8 cellular contexts compared by ENCODE assay signal in genomic region chr20:63857751-63858392, GRCh38. TPM values are rescaled to one million over a fixed set of nuclear protein-coding genes. Genes with fewer than 3 reads are reported as not detected.
DNase-seq lines count a peak whose midpoint lies in the region; ATAC-seq, FAIRE-seq and TF ChIP-seq lines count a peak whose summit lies in the region.
"Had no signal": no experiment of that assay in that cellular context is flagged by ENCODE, and none has a peak within 500 bp of the region (broad histone marks: within the 10 kb centered on the region; RNA-seq: fewer than 3 reads in every experiment).

No MANE protein-coding gene starts in this region.

- H4K20me1 ChIP-seq in HepG2 (ENCODE audit: insufficient read depth, low read length), result no peaks in the 10 kb centered on the region

- TF ChIP-seq POLR2A in A549 (IDR thresholded peaks at IDR 0.05; ENCODE audit: low read length), result no peak; the same call in 1 of the 2 replicates
- TF ChIP-seq POLR2A in HepG2 (IDR thresholded peaks at IDR 0.05; ENCODE audit: insufficient read depth in 1 of 2, low read depth in 2 of 2, low read length in 2 of 2), result no peak

- H3K36me3 Mint-ChIP-seq in T-helper 17 cell (ENCODE audit: low read depth), result no peaks in the 10 kb centered on the region
- no peaks in the 10 kb centered on the region for H3K36me3 Mint-ChIP-seq in natural killer cell treated with Interleukin-12 subunit alpha and Interleukin-12 subunit beta and Interleukin-15 and Interleukin-18, amount 100 ng/mL, for 72 hours

- no peaks in the 10 kb centered on the region for H3K27me3 Mint-ChIP-seq in T-helper 17 cell
- no peaks in the 10 kb centered on the region for H3K27me3 Mint-ChIP-seq in natural killer cell treated with Interleukin-12 subunit alpha and Interleukin-12 subunit beta and Interleukin-15 and Interleukin-18, amount 100 ng/mL, for 72 hours

- H3K9ac ChIP-seq in HepG2 (ENCODE audit: insufficient read depth, low read depth, low read length), result peak overlapping the region; percentile 60

- no peaks in the 10 kb centered on the region for H3K79me2 ChIP-seq in HepG2 (ENCODE audit: insufficient read depth, low read length)

- CTCF ChIA-PET in A549 (lab: Yijun Ruan, JAX), result interaction anchor here (0.8 to 1.9 kb wide), 2 partner anchors 116 to 151 kb away, joined by 3 to 7 read pairs; no protein-coding TSS in a partner anchor
- CTCF ChIA-PET in HepG2 (lab: Yijun Ruan, JAX; ENCODE audit: low intra/inter-chr PET ratio, low total read pairs), result interaction anchor here (1.3 to 1.4 kb wide), 2 partner anchors 72 to 151 kb away, joined by 4 to 5 read pairs; no protein-coding TSS in a partner anchor

- peaks cover 0 to 2% of the 10 kb centered on the region in 2 experiments; a peak in 1 of 5 replicates for H3K36me3 ChIP-seq in HepG2 (replicated peaks in 1 of 2; ENCODE audit: control insufficient read depth in 1 of 2, insufficient read depth in 2 of 2, low read length in 2 of 2)

- H3K9me3 ChIP-seq in A549 (no peaks in the 10 kb centered on the region), T-helper 17 cell (ENCODE audit: control insufficient read depth, low read length, poor library complexity, severe bottlenecking) (no peaks in the 10 kb centered on the region), HepG2 (ENCODE audit: low read length) (no peaks in the 10 kb centered on the region)

- FAIRE-seq in A549 (lab: Jason Lieb, UNC) (no peak), HepG2 (lab: Jason Lieb, UNC) (peak; percentile 21)

- no peak overlapping the region for H3K4me3 ChIP-seq in A549
- H3K4me3 ChIP-seq in HepG2 (replicated peaks in 1 of 3; ENCODE audit: insufficient read depth in 1 of 3, low read depth in 2 of 3, low read length in 3 of 3), result peak overlapping the region; percentile 42 to 65 (median 46)

- in situ Hi-C loops in HepG2 (cut with HindIII; ENCODE audit: extremely low pct_ligation_motif_present, low pct_unique_long_range_greater_than_20kb), result loop anchor here (5.0 kb wide), 3 partner anchors 36 to 151 kb away; partner anchors contain the start of genes ARFRP1 and ZGPAT

- intact Hi-C loops in HepG2 (cut with micrococcal nuclease; ENCODE audit: unreplicated experiment), result no loop called here

- peaks cover 14% of the 10 kb centered on the region for H3K4me1 Mint-ChIP-seq in T-helper 17 cell
- H3K4me1 Mint-ChIP-seq in natural killer cell treated with Interleukin-12 subunit alpha and Interleukin-12 subunit beta and Interleukin-15 and Interleukin-18, amount 100 ng/mL, for 72 hours (ENCODE audit: low read depth in 2 of 2), result peaks cover 10 to 13% of the 10 kb centered on the region in 2 donors

- H3K4me3 Mint-ChIP-seq in T-helper 17 cell, result peak overlapping the region; percentile 53
- H3K4me3 Mint-ChIP-seq in natural killer cell treated with Interleukin-12 subunit alpha and Interleukin-12 subunit beta and Interleukin-15 and Interleukin-18, amount 100 ng/mL, for 72 hours, result no peak overlapping the region

- H3K9me3 Mint-ChIP-seq in natural killer cell treated with Interleukin-12 subunit alpha and Interleukin-12 subunit beta and Interleukin-15 and Interleukin-18, amount 100 ng/mL, for 72 hours, result no peaks in the 10 kb centered on the region

- no peak for TF ChIP-seq EP300 in A549 (IDR thresholded peaks at IDR 0.05)
- TF ChIP-seq EP300 in HepG2 (IDR thresholded peaks at IDR 0.05; ENCODE audit: low read depth in 2 of 2, low read length in 2 of 2), result no peak
- no peak for TF ChIP-seq EP300 in HepG2 (CRISPR knock-in tag; IDR thresholded peaks at IDR 0.05; ENCODE audit: borderline replicate concordance)

- no peak overlapping the region for H3K4me2 ChIP-seq in A549
- peak overlapping the region; percentile 87 for H3K4me2 ChIP-seq in HepG2 (ENCODE audit: low read depth, low read length)

- no peak for TF ChIP-seq CTCF in A549 (IDR thresholded peaks at IDR 0.05)
- no peak for TF ChIP-seq CTCF in HepG2 (CRISPR knock-in tag; IDR thresholded peaks at IDR 0.05)

- H3K27ac ChIP-seq in A549 (no peak overlapping the region; a peak in 1 of 6 replicates), HepG2 (ENCODE audit: extremely low read length, insufficient read depth, low read length) (peak overlapping the region; percentile 47)

- POLR2A ChIA-PET in A549 (lab: Yijun Ruan, JAX), result interaction anchor here (0.5 to 1.5 kb wide), 2 partner anchors 97 to 117 kb away, joined by 3 read pairs; no protein-coding TSS in a partner anchor
- POLR2A ChIA-PET in HepG2 (lab: Yijun Ruan, JAX), result interaction anchor here (0.7 to 1.8 kb wide), 11 partner anchors 10 to 196 kb away, joined by 3 to 15 read pairs (median 4); partner anchors contain the start of genes PRPF6 and SLC2A4RG

- H3K27ac Mint-ChIP-seq in T-helper 17 cell, result no peak overlapping the region
- H3K27ac Mint-ChIP-seq in natural killer cell treated with Interleukin-12 subunit alpha and Interleukin-12 subunit beta and Interleukin-15 and Interleukin-18, amount 100 ng/mL, for 72 hours, result peak overlapping the region in 1 of 2 donors; percentile 31

- no peak for TF ChIP-seq RAD21 in A549 (conservative IDR thresholded peaks at IDR 0.05 in 1 of 2, IDR thresholded peaks at IDR 0.05 in 1 of 2)
- no peak for TF ChIP-seq RAD21 in HepG2 (CRISPR knock-in tag; IDR thresholded peaks at IDR 0.05)

- no peak for DNase-seq in A549 (ENCODE audit: low read depth in 1 of 2, low spot score in 1 of 2)
- no peak for DNase-seq in T-helper 17 cell
- DNase-seq in HepG2 (ENCODE audit: low spot score), result no peak
- DNase-seq in natural killer cell treated with Interleukin-12 subunit alpha and Interleukin-12 subunit beta and Interleukin-15 and Interleukin-18, amount 100 ng/mL, for 72 hours (ENCODE audit: low spot score), result no peak
- no peak for DNase-seq in NCI-H2227 treated with DMSO at 0.1 percent for 48 hours (lab: John Stamatoyannopoulos, UW)
- DNase-seq: activated CD4-positive, alpha-beta T cell treated with anti-CD3 and anti-CD28 coated beads for 48 hours had no signal

- BruUV-seq in HepG2 (replicated peaks; lab: Mats Ljungman, UMichigan), result no TSS peak

- peaks cover 13% of the 10 kb centered on the region; the same call in 1 of the 3 replicates for H3K4me1 ChIP-seq in A549
- H3K4me1 ChIP-seq in HepG2 (ENCODE audit: insufficient read depth, low read length), result peaks cover 62% of the 10 kb centered on the region

- WGBS in A549 (ENCODE audit: missing lambda C conversion rate), result 80% methylated on average over 8 of the region's 14 CpGs
- 13% methylated on average over 14 of the region's 14 CpGs for WGBS in HepG2 (ENCODE audit: low lambda C conversion rate)

- ATAC-seq in A549, result peak; percentile 5 to 31; a peak in 3 of 6 replicates
- ATAC-seq in T-helper 17 cell, result no peak
- ATAC-seq in HepG2, result peak; percentile 40
- no peak for ATAC-seq in natural killer cell treated with Interleukin-12 subunit alpha and Interleukin-12 subunit beta and Interleukin-15 and Interleukin-18, amount 100 ng/mL, for 72 hours
- no peak for ATAC-seq in HG03025 (IDR thresholded peaks at IDR 0.05; ENCODE audit: low FRiP score, unreplicated experiment)

- peaks cover 3 to 11% of the 10 kb centered on the region in 2 experiments; a peak in 4 of 5 replicates for H3K27me3 ChIP-seq in HepG2 (ENCODE audit: control insufficient read depth in 1 of 2, insufficient read depth in 2 of 2, low read length in 2 of 2)

- no peak overlapping the region for H2AFZ ChIP-seq in HepG2 (ENCODE audit: low read length)

RNA-seq across cellular contexts. Expression of gene ABHD16B, which starts 3.4 kb away (rescaled TPM):
- polyA plus RNA-seq in A549 (2011; rRNA removed) (not detected in 2 replicates), A549 (2017; fragmentation: RNase III; extraction: RNeasy Plus Mini Kit Qiagen cat#74134 plus additional on column Dnase treatment) (not detected in 3 replicates), HepG2 (2011; rRNA removed) (not detected in 2 replicates)
- polyA plus RNA-seq in A549 (2012; cell fraction: cytosol; rRNA removed), result not detected in 2 replicates
- polyA plus RNA-seq in A549 (2012; cell fraction: nucleus; rRNA removed), result not detected in 2 replicates
- not detected in 2 replicates for polyA minus RNA-seq in A549 (2011; rRNA and poly(A)+ RNA removed)
- total RNA-seq in T-helper 17 cell (not detected), HepG2 (2016; rRNA removed; fragmentation: Illumina TruSeq; extraction: Trizol) (not detected in 2 replicates)
- total RNA-seq in HepG2 (2016; cell fraction: cytosol; rRNA removed; fragmentation: Illumina TruSeq; extraction: Trizol; ENCODE audit: low read depth), result not detected in 2 replicates
- not detected in 2 replicates for total RNA-seq in HepG2 (2016; cell fraction: insoluble cytoplasmic fraction; rRNA removed; fragmentation: Illumina TruSeq; extraction: Trizol)
- total RNA-seq in HepG2 (2016; cell fraction: membrane; rRNA removed; fragmentation: Illumina TruSeq; extraction: Trizol), result not detected in 2 replicates
- total RNA-seq in HepG2 (2016; cell fraction: nucleus; rRNA removed; fragmentation: Illumina TruSeq; extraction: Trizol), result not detected in 2 replicates
- not detected in 2 replicates for polyA plus RNA-seq in HepG2 (2011; cell fraction: cytosol; rRNA removed)
- not detected in 2 replicates for polyA plus RNA-seq in HepG2 (2011; cell fraction: nucleus; rRNA removed)
- not detected in 2 replicates for polyA plus RNA-seq in HepG2 (2012)
- not detected in 2 replicates for polyA plus RNA-seq in HepG2 (2016; cell fraction: cytosol; fragmentation: Illumina TruSeq; extraction: Trizol; ENCODE audit: low read depth)
- polyA plus RNA-seq in HepG2 (2016; cell fraction: insoluble cytoplasmic fraction; fragmentation: Illumina TruSeq; extraction: Trizol; ENCODE audit: low read depth), result not detected in 2 replicates
- polyA plus RNA-seq in HepG2 (2016; cell fraction: membrane; fragmentation: Illumina TruSeq; extraction: Trizol; ENCODE audit: low read depth), result not detected in 2 replicates
- polyA plus RNA-seq in HepG2 (2016; cell fraction: nucleus; fragmentation: Illumina TruSeq; extraction: Trizol; ENCODE audit: insufficient read depth, low read depth), result not detected in 2 replicates
- polyA minus RNA-seq in HepG2 (2011; rRNA and poly(A)+ RNA removed; ENCODE audit: low replicate concordance), result not detected in 2 replicates
- not detected in 2 replicates for polyA minus RNA-seq in HepG2 (2011; cell fraction: cytosol; rRNA and poly(A)+ RNA removed)
- polyA minus RNA-seq in HepG2 (2011; cell fraction: nucleus; rRNA and poly(A)+ RNA removed), result not detected in 2 replicates
- total RNA-seq in natural killer cell treated with Interleukin-12 subunit alpha and Interleukin-12 subunit beta and Interleukin-15 and Interleukin-18, amount 100 ng/mL, for 72 hours, result not detected
- polyA plus RNA-seq: neural cell had no signal

RNA-seq across cellular contexts. Expression of gene TPD52L2, which starts 7.2 kb away (rescaled TPM):
- polyA plus RNA-seq in A549 (2011; rRNA removed) (86.3 and 93.9 TPM in 2 replicates), A549 (2017; fragmentation: RNase III; extraction: RNeasy Plus Mini Kit Qiagen cat#74134 plus additional on column Dnase treatment) (94.1 to 102 TPM (median 99.0 TPM) in 3 replicates), HepG2 (2011; rRNA removed) (184 and 198 TPM in 2 replicates)
- polyA plus RNA-seq in A549 (2012; cell fraction: cytosol; rRNA removed), result 110 and 126 TPM in 2 replicates
- 116 and 134 TPM in 2 replicates for polyA plus RNA-seq in A549 (2012; cell fraction: nucleus; rRNA removed)
- polyA minus RNA-seq in A549 (2011; rRNA and poly(A)+ RNA removed), result 44.8 and 56.1 TPM in 2 replicates
- total RNA-seq in T-helper 17 cell (10 to 100 TPM; 26.9 to 29.9 TPM), HepG2 (2016; rRNA removed; fragmentation: Illumina TruSeq; extraction: Trizol) (156 and 187 TPM in 2 replicates)
- total RNA-seq in HepG2 (2016; cell fraction: cytosol; rRNA removed; fragmentation: Illumina TruSeq; extraction: Trizol; ENCODE audit: low read depth), result 17.3 and 18.9 TPM in 2 replicates
- 159 and 183 TPM in 2 replicates for total RNA-seq in HepG2 (2016; cell fraction: insoluble cytoplasmic fraction; rRNA removed; fragmentation: Illumina TruSeq; extraction: Trizol)
- total RNA-seq in HepG2 (2016; cell fraction: membrane; rRNA removed; fragmentation: Illumina TruSeq; extraction: Trizol), result 68.0 and 74.8 TPM in 2 replicates
- 80.6 and 85.7 TPM in 2 replicates for total RNA-seq in HepG2 (2016; cell fraction: nucleus; rRNA removed; fragmentation: Illumina TruSeq; extraction: Trizol)
- polyA plus RNA-seq in HepG2 (2011; cell fraction: cytosol; rRNA removed), result 197 and 204 TPM in 2 replicates
- polyA plus RNA-seq in HepG2 (2011; cell fraction: nucleus; rRNA removed), result 163 and 169 TPM in 2 replicates
- polyA plus RNA-seq in HepG2 (2012), result 96.3 and 115 TPM in 2 replicates
- 18.7 and 19.4 TPM in 2 replicates for polyA plus RNA-seq in HepG2 (2016; cell fraction: cytosol; fragmentation: Illumina TruSeq; extraction: Trizol; ENCODE audit: low read depth)
- 188 and 207 TPM in 2 replicates for polyA plus RNA-seq in HepG2 (2016; cell fraction: insoluble cytoplasmic fraction; fragmentation: Illumina TruSeq; extraction: Trizol; ENCODE audit: low read depth)
- polyA plus RNA-seq in HepG2 (2016; cell fraction: membrane; fragmentation: Illumina TruSeq; extraction: Trizol; ENCODE audit: low read depth), result 59.6 and 59.7 TPM in 2 replicates
- polyA plus RNA-seq in HepG2 (2016; cell fraction: nucleus; fragmentation: Illumina TruSeq; extraction: Trizol; ENCODE audit: insufficient read depth, low read depth), result 162 and 173 TPM in 2 replicates
- 128 and 150 TPM in 2 replicates for polyA minus RNA-seq in HepG2 (2011; rRNA and poly(A)+ RNA removed; ENCODE audit: low replicate concordance)
- polyA minus RNA-seq in HepG2 (2011; cell fraction: cytosol; rRNA and poly(A)+ RNA removed), result 114 and 118 TPM in 2 replicates
- 47.3 and 56.6 TPM in 2 replicates for polyA minus RNA-seq in HepG2 (2011; cell fraction: nucleus; rRNA and poly(A)+ RNA removed)
- total RNA-seq in natural killer cell treated with Interleukin-12 subunit alpha and Interleukin-12 subunit beta and Interleukin-15 and Interleukin-18, amount 100 ng/mL, for 72 hours, result 10 to 100 TPM; 48.8 to 60.0 TPM

RNA-seq across cellular contexts. Expression of gene ZBTB46, which starts 26.8 kb away (rescaled TPM):
- 0.17 and 0.26 TPM in 2 replicates for polyA plus RNA-seq in A549 (2011; rRNA removed)
- polyA plus RNA-seq in A549 (2012; cell fraction: cytosol; rRNA removed), result 0.32 and 0.76 TPM in 2 replicates
- 1.2 and 1.3 TPM in 2 replicates for polyA plus RNA-seq in A549 (2012; cell fraction: nucleus; rRNA removed)
- polyA plus RNA-seq in A549 (2017; fragmentation: RNase III; extraction: RNeasy Plus Mini Kit Qiagen cat#74134 plus additional on column Dnase treatment), result 0.32 to 0.43 TPM (median 0.42 TPM) in 3 replicates
- polyA minus RNA-seq in A549 (2011; rRNA and poly(A)+ RNA removed), result 2.6 and 2.8 TPM in 2 replicates
- under 1 TPM; 0.21 to 0.72 TPM for total RNA-seq in T-helper 17 cell
- total RNA-seq in HepG2 (2016; rRNA removed; fragmentation: Illumina TruSeq; extraction: Trizol), result 10.9 and 13.5 TPM in 2 replicates
- 74.9 and 80.6 TPM in 2 replicates for total RNA-seq in HepG2 (2016; cell fraction: cytosol; rRNA removed; fragmentation: Illumina TruSeq; extraction: Trizol; ENCODE audit: low read depth)
- 10.9 and 15.4 TPM in 2 replicates for total RNA-seq in HepG2 (2016; cell fraction: insoluble cytoplasmic fraction; rRNA removed; fragmentation: Illumina TruSeq; extraction: Trizol)
- 51.8 and 55.2 TPM in 2 replicates for total RNA-seq in HepG2 (2016; cell fraction: membrane; rRNA removed; fragmentation: Illumina TruSeq; extraction: Trizol)
- 8.7 and 9.2 TPM in 2 replicates for total RNA-seq in HepG2 (2016; cell fraction: nucleus; rRNA removed; fragmentation: Illumina TruSeq; extraction: Trizol)
- 1.6 and 2.7 TPM in 2 replicates for polyA plus RNA-seq in HepG2 (2011; rRNA removed)
- polyA plus RNA-seq in HepG2 (2011; cell fraction: cytosol; rRNA removed), result 1.6 and 2.0 TPM in 2 replicates
- polyA plus RNA-seq in HepG2 (2011; cell fraction: nucleus; rRNA removed), result 7.2 and 7.6 TPM in 2 replicates
- polyA plus RNA-seq in HepG2 (2012), result 3.8 and 5.3 TPM in 2 replicates
- 0.45 and 0.85 TPM in 2 replicates for polyA plus RNA-seq in HepG2 (2016; cell fraction: cytosol; fragmentation: Illumina TruSeq; extraction: Trizol; ENCODE audit: low read depth)
- 3.9 and 4.2 TPM in 2 replicates for polyA plus RNA-seq in HepG2 (2016; cell fraction: insoluble cytoplasmic fraction; fragmentation: Illumina TruSeq; extraction: Trizol; ENCODE audit: low read depth)
- polyA plus RNA-seq in HepG2 (2016; cell fraction: membrane; fragmentation: Illumina TruSeq; extraction: Trizol; ENCODE audit: low read depth), result 1.4 and 1.5 TPM in 2 replicates
- polyA plus RNA-seq in HepG2 (2016; cell fraction: nucleus; fragmentation: Illumina TruSeq; extraction: Trizol; ENCODE audit: insufficient read depth, low read depth), result 7.1 and 7.5 TPM in 2 replicates
- polyA minus RNA-seq in HepG2 (2011; rRNA and poly(A)+ RNA removed; ENCODE audit: low replicate concordance), result 18.8 and 33.6 TPM in 2 replicates
- 8.3 and 9.0 TPM in 2 replicates for polyA minus RNA-seq in HepG2 (2011; cell fraction: cytosol; rRNA and poly(A)+ RNA removed)
- 5.4 and 9.1 TPM in 2 replicates for polyA minus RNA-seq in HepG2 (2011; cell fraction: nucleus; rRNA and poly(A)+ RNA removed)
- total RNA-seq in natural killer cell treated with Interleukin-12 subunit alpha and Interleukin-12 subunit beta and Interleukin-15 and Interleukin-18, amount 100 ng/mL, for 72 hours, result 1 to 10 TPM in 1 of 2 donors, under 1 TPM in 1; 0.25 to 1.2 TPM

RNA-seq across cellular contexts. Expression of gene DNAJC5, which starts 37.1 kb away (rescaled TPM):
- polyA plus RNA-seq in A549 (2011; rRNA removed) (20.3 and 20.4 TPM in 2 replicates), A549 (2017; fragmentation: RNase III; extraction: RNeasy Plus Mini Kit Qiagen cat#74134 plus additional on column Dnase treatment) (21.7 to 23.2 TPM (median 23.2 TPM) in 3 replicates), HepG2 (2011; rRNA removed) (42.8 and 51.8 TPM in 2 replicates)
- 15.9 and 19.9 TPM in 2 replicates for polyA plus RNA-seq in A549 (2012; cell fraction: cytosol; rRNA removed)
- polyA plus RNA-seq in A549 (2012; cell fraction: nucleus; rRNA removed), result 31.2 and 34.8 TPM in 2 replicates
- 27.1 and 32.7 TPM in 2 replicates for polyA minus RNA-seq in A549 (2011; rRNA and poly(A)+ RNA removed)
- total RNA-seq in T-helper 17 cell (10 to 100 TPM; 35.7 to 39.0 TPM), HepG2 (2016; rRNA removed; fragmentation: Illumina TruSeq; extraction: Trizol) (54.3 and 64.5 TPM in 2 replicates)
- 11.9 and 12.0 TPM in 2 replicates for total RNA-seq in HepG2 (2016; cell fraction: cytosol; rRNA removed; fragmentation: Illumina TruSeq; extraction: Trizol; ENCODE audit: low read depth)
- total RNA-seq in HepG2 (2016; cell fraction: insoluble cytoplasmic fraction; rRNA removed; fragmentation: Illumina TruSeq; extraction: Trizol), result 48.4 and 65.4 TPM in 2 replicates
- 20.9 and 21.3 TPM in 2 replicates for total RNA-seq in HepG2 (2016; cell fraction: membrane; rRNA removed; fragmentation: Illumina TruSeq; extraction: Trizol)
- 36.9 and 44.3 TPM in 2 replicates for total RNA-seq in HepG2 (2016; cell fraction: nucleus; rRNA removed; fragmentation: Illumina TruSeq; extraction: Trizol)
- 50.7 and 53.5 TPM in 2 replicates for polyA plus RNA-seq in HepG2 (2011; cell fraction: cytosol; rRNA removed)
- polyA plus RNA-seq in HepG2 (2011; cell fraction: nucleus; rRNA removed), result 53.1 and 56.7 TPM in 2 replicates
- 35.9 and 42.1 TPM in 2 replicates for polyA plus RNA-seq in HepG2 (2012)
- 6.9 and 7.7 TPM in 2 replicates for polyA plus RNA-seq in HepG2 (2016; cell fraction: cytosol; fragmentation: Illumina TruSeq; extraction: Trizol; ENCODE audit: low read depth)
- 37.7 and 43.6 TPM in 2 replicates for polyA plus RNA-seq in HepG2 (2016; cell fraction: insoluble cytoplasmic fraction; fragmentation: Illumina TruSeq; extraction: Trizol; ENCODE audit: low read depth)
- polyA plus RNA-seq in HepG2 (2016; cell fraction: membrane; fragmentation: Illumina TruSeq; extraction: Trizol; ENCODE audit: low read depth), result 11.5 and 11.7 TPM in 2 replicates
- polyA plus RNA-seq in HepG2 (2016; cell fraction: nucleus; fragmentation: Illumina TruSeq; extraction: Trizol; ENCODE audit: insufficient read depth, low read depth), result 52.1 and 53.7 TPM in 2 replicates
- polyA minus RNA-seq in HepG2 (2011; rRNA and poly(A)+ RNA removed; ENCODE audit: low replicate concordance), result 45.9 and 137 TPM in 2 replicates
- polyA minus RNA-seq in HepG2 (2011; cell fraction: cytosol; rRNA and poly(A)+ RNA removed), result 49.8 and 50.2 TPM in 2 replicates
- polyA minus RNA-seq in HepG2 (2011; cell fraction: nucleus; rRNA and poly(A)+ RNA removed), result 27.8 and 28.3 TPM in 2 replicates
- 10 to 100 TPM; 67.6 to 89.1 TPM for total RNA-seq in natural killer cell treated with Interleukin-12 subunit alpha and Interleukin-12 subunit beta and Interleukin-15 and Interleukin-18, amount 100 ng/mL, for 72 hours

Comparison
In these comparisons a context has a peak if more than half of its experiments do, and no peak if none do; other contexts are left out.
1. ATAC-seq: peak in A549 (2 of 2) and HepG2 (single experiment); none in T-helper 17 cell (single experiment), natural killer cell treated with Interleukin-12 subunit alpha and Interleukin-12 subunit beta and Interleukin-15 and Interleukin-18, amount 100 ng/mL, for 72 hours (0 of 2) and HG03025 (single experiment).